1 cellular context compared by ENCODE assay signal in genomic region chr17:39863918-39864746, GRCh38.
TF ChIP-seq lines count a peak whose summit lies in the region.

Gene IKZF3, minus strand, starts transcription at chr17:39864312. Its CDS starts 186 bp downstream, at chr17:39864126.

TF ChIP-seq in HepG2, 621 proteins besides CTCF, POLR2A, EP300 and RAD21 (continued from another document and continues in another):
- TF ChIP-seq RERE (CRISPR knock-in tag; IDR thresholded peaks at IDR 0.05; ENCODE audit: low read depth), result 0 out of 2 replicates have a peak, but pooled peaks have one; percentile 20
- peak; percentile 90 for TF ChIP-seq ZNF574 (CRISPR knock-in tag; IDR thresholded peaks at IDR 0.05)
- TF ChIP-seq ZNF776 (CRISPR knock-in tag; IDR thresholded peaks at IDR 0.05), result peak; percentile 98
- TF ChIP-seq NONO (IDR thresholded peaks at IDR 0.05), result no peak
- peak; percentile 60; the same call in 1 of the 2 replicates for TF ChIP-seq NONO (CRISPR knock-in tag; conservative IDR thresholded peaks at IDR 0.05)
- TF ChIP-seq SKIL (CRISPR knock-in tag; IDR thresholded peaks at IDR 0.05; ENCODE audit: borderline replicate concordance), result peak; percentile 72; the same call in 1 of the 2 replicates
- peak; percentile 93 for TF ChIP-seq MTERF4 (CRISPR knock-in tag; IDR thresholded peaks at IDR 0.05)
- TF ChIP-seq PAF1 (CRISPR knock-in tag; IDR thresholded peaks at IDR 0.05), result no peak
- peak; percentile 73 for TF ChIP-seq ZFX (CRISPR knock-in tag; IDR thresholded peaks at IDR 0.05; ENCODE audit: low read depth)
- no peak for TF ChIP-seq DPF2 (CRISPR knock-in tag; IDR thresholded peaks at IDR 0.05; ENCODE audit: borderline replicate concordance, low read depth)
- peak; percentile 83 for TF ChIP-seq THRA (CRISPR knock-in tag; IDR thresholded peaks at IDR 0.05; ENCODE audit: borderline replicate concordance)
- peak; percentile 98 for TF ChIP-seq ZFP37 (CRISPR knock-in tag; IDR thresholded peaks at IDR 0.05; ENCODE audit: borderline replicate concordance)
- TF ChIP-seq RNF219 (CRISPR knock-in tag; IDR thresholded peaks at IDR 0.05), result no peak
- 0 out of 2 replicates have a peak, but pooled peaks have one; percentile 87 for TF ChIP-seq ZNF530 (CRISPR knock-in tag; IDR thresholded peaks at IDR 0.05; ENCODE audit: low read depth)
- TF ChIP-seq PHF21A (CRISPR knock-in tag; IDR thresholded peaks at IDR 0.05), result no peak; the same call in 1 of the 2 replicates
- no peak; the same call in 1 of the 2 replicates for TF ChIP-seq SP2 (CRISPR knock-in tag; IDR thresholded peaks at IDR 0.05)
- TF ChIP-seq ZNF292 (CRISPR knock-in tag; IDR thresholded peaks at IDR 0.05; ENCODE audit: borderline replicate concordance, low read depth), result 0 out of 2 replicates have a peak, but pooled peaks have one; percentile 33
- peak; percentile 93; the same call in 1 of the 2 replicates for TF ChIP-seq RELA (CRISPR knock-in tag; IDR thresholded peaks at IDR 0.05)
- peak; percentile 91 for TF ChIP-seq ZNF331 (CRISPR knock-in tag; IDR thresholded peaks at IDR 0.05)
- TF ChIP-seq ARNTL (CRISPR knock-in tag; IDR thresholded peaks at IDR 0.05), result peak; percentile 94
- peak; percentile 84; the same call in 1 of the 2 replicates for TF ChIP-seq ZNF468 (CRISPR knock-in tag; IDR thresholded peaks at IDR 0.05)
- peak; percentile 64 for TF ChIP-seq FOSL2 (CRISPR knock-in tag; IDR thresholded peaks at IDR 0.05)
- TF ChIP-seq NBN (conservative IDR thresholded peaks at IDR 0.05), result no peak
- peak; percentile 62; the same call in 1 of the 2 replicates for TF ChIP-seq ELK4 (CRISPR knock-in tag; IDR thresholded peaks at IDR 0.05; ENCODE audit: borderline replicate concordance)
- TF ChIP-seq ZNF431 (CRISPR knock-in tag; IDR thresholded peaks at IDR 0.05; ENCODE audit: borderline replicate concordance, low read depth), result peak; percentile 93
- peak; percentile 96 for TF ChIP-seq HOXD1 (CRISPR knock-in tag; IDR thresholded peaks at IDR 0.05)
- no peak for TF ChIP-seq ZMAT5 (CRISPR knock-in tag; IDR thresholded peaks at IDR 0.05; ENCODE audit: borderline replicate concordance, low read depth)
- peak; percentile 99 for TF ChIP-seq TFDP2 (CRISPR knock-in tag; IDR thresholded peaks at IDR 0.05)
- TF ChIP-seq MAF1 (CRISPR knock-in tag; IDR thresholded peaks at IDR 0.05; ENCODE audit: borderline replicate concordance), result peak; percentile 88; the same call in 1 of the 2 replicates
- peak; percentile 99 for TF ChIP-seq ZNF547 (CRISPR knock-in tag; IDR thresholded peaks at IDR 0.05)
- no peak for TF ChIP-seq HNRNPL (IDR thresholded peaks at IDR 0.05; ENCODE audit: low read depth, low read length)
- peak; percentile 90 for TF ChIP-seq ZFAT (CRISPR knock-in tag; conservative IDR thresholded peaks at IDR 0.05)
- peak; percentile 91 for TF ChIP-seq HINFP (CRISPR knock-in tag; IDR thresholded peaks at IDR 0.05; ENCODE audit: low read depth)
- peak; percentile 74; the same call in 1 of the 2 replicates for TF ChIP-seq ZNF710 (CRISPR knock-in tag; IDR thresholded peaks at IDR 0.05; ENCODE audit: borderline replicate concordance)
